Comparison of ENCODE assay signal across 21 cellular contexts in genomic region chr14:35819591-35820540, GRCh38. TPM values are rescaled to one million over a fixed set of nuclear protein-coding genes. Genes with fewer than 3 reads are reported as not detected.
DNase-seq lines count a peak whose midpoint lies in the region; ATAC-seq and TF ChIP-seq lines count a peak whose summit lies in the region.
"Had no signal": no experiment of that assay in that cellular context is flagged by ENCODE, and none has a peak within 500 bp of the region (broad histone marks: within the 10 kb centered on the region; RNA-seq: fewer than 3 reads in every experiment).

No MANE protein-coding gene starts in this region.

- no peak for ATAC-seq in GM23338
- ATAC-seq: HCT116 had no signal

- H3K79me2 ChIP-seq in GM23338 (replicated peaks; ENCODE audit: insufficient read depth): no peaks in the 10 kb centered on the region

- no peaks in the 10 kb centered on the region for H3K27me3 ChIP-seq in GM23338 (ENCODE audit: insufficient read depth)
- H3K27me3 ChIP-seq: BLaER1 treated with 17β-estradiol and CSF1 and Interleukin-3, amounts not matched to agents 10 nM and 100 nM had no signal

- H3K4me1 ChIP-seq in GM23338 (ENCODE audit: insufficient read depth): no peaks in the 10 kb centered on the region
- H3K4me1 ChIP-seq: BLaER1 treated with 17β-estradiol and CSF1 and Interleukin-3, amounts not matched to agents 10 nM and 100 nM had no signal

- DNase-seq in DMS79 (lab: John Stamatoyannopoulos, UW): peak; percentile 11
- no peak for DNase-seq in DMS79 treated with DMSO at 0.1 percent for 48 hours (lab: John Stamatoyannopoulos, UW)
- DNase-seq in GM23338 (ENCODE audit: low spot score): no peak
- peak; percentile 77 for DNase-seq in NCI-H69 (lab: John Stamatoyannopoulos, UW)
- DNase-seq in epithelial cell of esophagus (ENCODE audit: low read depth): peak; percentile 26
- DNase-seq in GF-D8 (lab: John Stamatoyannopoulos, UW): no peak
- no peak for DNase-seq in A172 (ENCODE audit: low spot score)
- DNase-seq: 8988T; CD4-positive, CD25-positive, alpha-beta regulatory T cell; CD8-positive, alpha-beta memory T cell; COR-L47; DMS153; DND-41; EL; HFFc6; KBM-7 had no signal

- no peaks in the 10 kb centered on the region for H4K20me1 ChIP-seq in GM23338 (replicated peaks; ENCODE audit: insufficient read depth)
- H4K20me1 ChIP-seq: BLaER1 treated with 17β-estradiol and CSF1 and Interleukin-3, amounts not matched to agents 10 nM and 100 nM had no signal

- H3K4me3 ChIP-seq in GM23338 (no peak overlapping the region), epithelial cell of esophagus (ENCODE audit: low read length) (no peak overlapping the region)
- H3K4me3 ChIP-seq: BLaER1 treated with 17β-estradiol and CSF1 and Interleukin-3, amounts not matched to agents 10 nM and 100 nM had no signal

- H3K4me3 Mint-ChIP-seq in GM23338: no peak overlapping the region
- H3K4me3 Mint-ChIP-seq: B cell, HFFc6 had no signal

- no peak overlapping the region for H3K27ac ChIP-seq in GM23338 (ENCODE audit: low read depth)
- H3K27ac ChIP-seq: BLaER1 treated with 17β-estradiol and CSF1 and Interleukin-3, amounts not matched to agents 10 nM and 100 nM; HL-60 had no signal

- H3K9me2 ChIP-seq in GM23338 (ENCODE audit: insufficient read depth): no peaks in the 10 kb centered on the region

- H3K36me3 ChIP-seq in GM23338 (ENCODE audit: insufficient read depth): no peaks in the 10 kb centered on the region
- H3K36me3 ChIP-seq: BLaER1 treated with 17β-estradiol and CSF1 and Interleukin-3, amounts not matched to agents 10 nM and 100 nM had no signal

- H3K27ac Mint-ChIP-seq in GM23338: no peak overlapping the region
- H3K27ac Mint-ChIP-seq: B cell; CD4-positive, CD25-positive, alpha-beta regulatory T cell; CD8-positive, alpha-beta memory T cell; HFFc6; IgD-negative memory B cell had no signal

- no peaks in the 10 kb centered on the region for H3K9me3 Mint-ChIP-seq in GM23338
- H3K9me3 Mint-ChIP-seq: CD4-positive, CD25-positive, alpha-beta regulatory T cell; CD8-positive, alpha-beta memory T cell; HFFc6; IgD-negative memory B cell had no signal

- no peaks in the 10 kb centered on the region for H3F3A ChIP-seq in GM23338 (replicated peaks; ENCODE audit: low read depth)

- H2AFZ ChIP-seq in GM23338: peak overlapping the region; percentile 69; the same call in 1 of the 2 replicates

- H3K4me2 ChIP-seq in GM23338: no peak overlapping the region
- H3K4me2 ChIP-seq: BLaER1 treated with 17β-estradiol and CSF1 and Interleukin-3, amounts not matched to agents 10 nM and 100 nM had no signal

- H3K36me3 Mint-ChIP-seq in GM23338 (ENCODE audit: low read depth): no peaks in the 10 kb centered on the region
- H3K36me3 Mint-ChIP-seq: CD4-positive, CD25-positive, alpha-beta regulatory T cell; CD8-positive, alpha-beta memory T cell; IgD-negative memory B cell had no signal

- H3K27me3 Mint-ChIP-seq in GM23338 (ENCODE audit: insufficient read depth, low read depth, poor library complexity): no peaks in the 10 kb centered on the region
- H3K27me3 Mint-ChIP-seq: B cell had no signal

- H3K4me1 Mint-ChIP-seq in GM23338: no peaks in the 10 kb centered on the region

- TF ChIP-seq CTCF in GM23338 (conservative IDR thresholded peaks at IDR 0.05; ENCODE audit: low read depth in 2 of 2) (no peak), epithelial cell of esophagus (IDR thresholded peaks at IDR 0.05; ENCODE audit: insufficient read depth, low read depth, low read length, missing control alignments) (no peak)

TF ChIP-seq in GM23338, 12 proteins besides CTCF, POLR2A, EP300 and RAD21 (continues in another document):
- TF ChIP-seq STAT1 (IDR thresholded peaks at IDR 0.05; ENCODE audit: unreplicated experiment) (no peak), NANOG (IDR thresholded peaks at IDR 0.05; ENCODE audit: borderline replicate concordance) (no peak), ETS1 (IDR thresholded peaks at IDR 0.05) (no peak), CREB1 (CRISPR knock-in tag; IDR thresholded peaks at IDR 0.05; ENCODE audit: low read depth) (no peak), ZNF331 (CRISPR knock-in tag; IDR thresholded peaks at IDR 0.05; ENCODE audit: low read depth) (no peak), EZH2phosphoT487 (IDR thresholded peaks at IDR 0.05; ENCODE audit: unreplicated experiment) (no peak), ZNF462 (CRISPR knock-in tag; IDR thresholded peaks at IDR 0.05) (no peak), POLR2AphosphoS5 (IDR thresholded peaks at IDR 0.05; ENCODE audit: low read depth) (no peak)

RNA-seq across cellular contexts. Expression of gene BRMS1L, which starts 6.3 kb away (rescaled TPM):
- total RNA-seq in GM23338 (2014; rRNA removed; shearing (Covaris generic)): 11.8 and 19.5 TPM in 2 replicates
- 10.7 and 11.8 TPM in 2 replicates for polyA plus RNA-seq in GM23338 (2016; fragmentation: Nextera tagmentation; extraction: Ambion mirVana)
- total RNA-seq in A172 (2014; rRNA removed; shearing (Covaris generic)): 4.1 and 5.1 TPM in 2 replicates

RNA-seq across cellular contexts. Expression of gene RALGAPA1, which starts 10.8 kb away (rescaled TPM):
- total RNA-seq in GM23338 (2014; rRNA removed; shearing (Covaris generic)): 26.0 and 27.3 TPM in 2 replicates
- polyA plus RNA-seq in GM23338 (2016; fragmentation: Nextera tagmentation; extraction: Ambion mirVana): 20.2 and 21.9 TPM in 2 replicates
- total RNA-seq in A172 (2014; rRNA removed; shearing (Covaris generic)): 15.8 and 15.9 TPM in 2 replicates

Comparison
In these comparisons a context has a peak if more than half of its experiments do, and no peak if none do; other contexts are left out.
1. DNase-seq: peak in DMS79 (single experiment), NCI-H69 (single experiment) and epithelial cell of esophagus (single experiment); none in DMS79 treated with DMSO at 0.1 percent for 48 hours (single experiment), GM23338 (single experiment), GF-D8 (single experiment) and A172 (single experiment).